17 cellular contexts compared by ENCODE assay signal in the genomic region with DNA sequence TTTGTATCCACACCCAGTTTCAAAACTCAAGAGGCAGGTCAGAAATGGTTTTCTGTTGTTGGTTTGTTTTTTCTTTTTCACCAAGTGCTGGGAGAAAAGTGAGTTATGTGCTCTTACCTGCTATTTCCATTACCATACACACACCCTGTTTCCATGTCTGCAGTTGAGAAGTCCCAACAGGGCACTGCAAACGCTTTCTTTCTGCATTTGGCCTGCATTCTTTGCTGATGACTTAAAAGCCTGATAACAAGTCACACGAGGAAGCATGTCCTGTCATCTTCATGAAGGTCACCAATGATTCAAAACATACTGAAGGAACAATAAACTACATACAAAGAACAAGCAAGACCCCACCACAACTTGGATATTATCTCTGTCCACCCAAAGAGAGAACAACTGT. TPM values are rescaled to one million over a fixed set of nuclear protein-coding genes. Genes with fewer than 3 reads are reported as not detected.
DNase-seq lines count a peak whose midpoint lies in the region; ATAC-seq and TF ChIP-seq lines count a peak whose summit lies in the region.
"Had no signal": no experiment of that assay in that cellular context is flagged by ENCODE, and none has a peak within 500 bp of the region (broad histone marks: within the 10 kb centered on the region; RNA-seq: fewer than 3 reads in every experiment).

No MANE protein-coding gene starts in this region.

- intact Hi-C loops in natural killer cell (cut with micrococcal nuclease) = no loop called here
- intact Hi-C loops in CD4-positive, alpha-beta T cell (cut with DNase I, micrococcal nuclease) = no loop called here

- H3K56ac ChIP-seq in mesendoderm (ENCODE audit: low read length) = no peak overlapping the region

- no peak overlapping the region for H2BK120ac ChIP-seq in mesendoderm (ENCODE audit: low read depth, low read length)

- no peaks in the 10 kb centered on the region for H3K9me3 ChIP-seq in CD4-positive, alpha-beta T cell (ENCODE audit: control insufficient read depth, low read length)
- H3K9me3 ChIP-seq: body of pancreas, HAP-1, sigmoid colon had no signal

- no peaks in the 10 kb centered on the region for H3K27me3 ChIP-seq in mesendoderm (ENCODE audit: insufficient read depth, low read length, poor library complexity)
- H3K27me3 ChIP-seq in CD4-positive, alpha-beta T cell (ENCODE audit: control insufficient read depth, insufficient read depth, low read length) = no peaks in the 10 kb centered on the region
- H3K27me3 ChIP-seq: body of pancreas, foreskin keratinocyte, sigmoid colon had no signal

- ATAC-seq in natural killer cell treated with Interleukin-12 subunit alpha and Interleukin-12 subunit beta and Interleukin-15 and Interleukin-18, amount 100 ng/mL, for 72 hours = no peak
- ATAC-seq in natural killer cell = no peak
- no peak for ATAC-seq in CD4-positive, alpha-beta T cell (ENCODE audit: poor library complexity)
- ATAC-seq in HG02852 (IDR thresholded peaks at IDR 0.05; ENCODE audit: unreplicated experiment) = no peak
- no peak for ATAC-seq in activated CD8-positive, alpha-beta memory T cell treated with anti-CD3 and anti-CD28 coated beads, Interleukin-2, amount 10 ng/mL, durations not matched to agents 7 days and 5 days
- ATAC-seq: body of pancreas, foreskin keratinocyte had no signal

- no peak overlapping the region for H4K8ac ChIP-seq in mesendoderm (ENCODE audit: low read depth, low read length)

- H2BK5ac ChIP-seq in mesendoderm (ENCODE audit: low read length) = no peak overlapping the region

- no peaks in the 10 kb centered on the region for H3K9me3 Mint-ChIP-seq in natural killer cell treated with Interleukin-12 subunit alpha and Interleukin-12 subunit beta and Interleukin-15 and Interleukin-18, amount 100 ng/mL, for 72 hours
- H3K9me3 Mint-ChIP-seq in natural killer cell = no peaks in the 10 kb centered on the region
- no peaks in the 10 kb centered on the region for H3K9me3 Mint-ChIP-seq in CD4-positive, alpha-beta T cell
- H3K9me3 Mint-ChIP-seq in activated CD8-positive, alpha-beta memory T cell treated with anti-CD3 and anti-CD28 coated beads, Interleukin-2, amount 10 ng/mL, durations not matched to agents 7 days and 5 days (ENCODE audit: low read depth) = no peaks in the 10 kb centered on the region

- H2AK5ac ChIP-seq in mesendoderm (ENCODE audit: low read length) = no peak overlapping the region

- no peak overlapping the region for H2BK15ac ChIP-seq in mesendoderm (replicated peaks; ENCODE audit: low read depth)

- H3K4me2 ChIP-seq in mesendoderm (ENCODE audit: low read length) = no peak overlapping the region

- H3K4me1 Mint-ChIP-seq in natural killer cell treated with Interleukin-12 subunit alpha and Interleukin-12 subunit beta and Interleukin-15 and Interleukin-18, amount 100 ng/mL, for 72 hours (ENCODE audit: low read depth in 2 of 2) = peaks cover 28 to 40% of the 10 kb centered on the region in 2 donors
- peaks cover 26 to 37% of the 10 kb centered on the region in 2 donors for H3K4me1 Mint-ChIP-seq in natural killer cell
- no peaks in the 10 kb centered on the region for H3K4me1 Mint-ChIP-seq in CD4-positive, alpha-beta T cell (ENCODE audit: low read depth)
- peaks cover 19% of the 10 kb centered on the region for H3K4me1 Mint-ChIP-seq in activated CD8-positive, alpha-beta memory T cell treated with anti-CD3 and anti-CD28 coated beads, Interleukin-2, amount 10 ng/mL, durations not matched to agents 7 days and 5 days

- H3K18ac ChIP-seq in mesendoderm (ENCODE audit: low read length) = no peak overlapping the region

- no peak overlapping the region for H3K9ac ChIP-seq in mesendoderm (ENCODE audit: low read length)

- no CpG with 5 or more reads among the region's 2 CpGs for WGBS in mesendoderm (ENCODE audit: extremely low coverage, insufficient coverage, low lambda C conversion rate)

- CTCF ChIA-PET in CD4-positive, alpha-beta T cell (lab: Charles Lee) = no interaction called here
- CTCF ChIA-PET in activated CD8-positive, alpha-beta memory T cell treated with anti-CD3 and anti-CD28 coated beads, Interleukin-2, amount 10 ng/mL, durations not matched to agents 7 days and 5 days (lab: Charles Lee) = no interaction called here

- H4K5ac ChIP-seq in mesendoderm (ENCODE audit: low read length) = no peak overlapping the region

- H3K36me3 ChIP-seq in mesendoderm (ENCODE audit: control insufficient read depth, insufficient read depth, low read length) = no peaks in the 10 kb centered on the region
- H3K36me3 ChIP-seq: HAP-1, sigmoid colon had no signal

- no peak overlapping the region for H3K23ac ChIP-seq in mesendoderm (ENCODE audit: low read length)

- no peak for TF ChIP-seq CTCF in natural killer cell (IDR thresholded peaks at IDR 0.05)
- no peak for TF ChIP-seq CTCF in epithelial cell of esophagus (IDR thresholded peaks at IDR 0.05; ENCODE audit: insufficient read depth, low read depth, low read length, missing control alignments)
- TF ChIP-seq CTCF in CD4-positive, alpha-beta T cell (IDR thresholded peaks at IDR 0.05) = no peak

- H3K27ac ChIP-seq in mesendoderm (ENCODE audit: low read depth, low read length) = no peak overlapping the region
- H3K27ac ChIP-seq in CD4-positive, alpha-beta T cell (ENCODE audit: low read depth, low read length) = no peak overlapping the region
- H3K27ac ChIP-seq: foreskin keratinocyte, sigmoid colon had no signal

- H3K4ac ChIP-seq in mesendoderm (ENCODE audit: low read depth, low read length) = no peak overlapping the region

- no peak overlapping the region for H3K4me3 ChIP-seq in epithelial cell of esophagus (ENCODE audit: low read length)
- H3K4me3 ChIP-seq in mesendoderm (ENCODE audit: low read length) = no peak overlapping the region
- H3K4me3 ChIP-seq: body of pancreas, HAP-1, sigmoid colon had no signal

- peaks cover 3% of the 10 kb centered on the region for H3K4me1 ChIP-seq in mesendoderm (ENCODE audit: control insufficient read depth, low read depth, low read length)
- H3K4me1 ChIP-seq: body of pancreas, foreskin keratinocyte, HAP-1, sigmoid colon had no signal

- H3K4me3 Mint-ChIP-seq in natural killer cell treated with Interleukin-12 subunit alpha and Interleukin-12 subunit beta and Interleukin-15 and Interleukin-18, amount 100 ng/mL, for 72 hours = peak overlapping the region; percentile 20
- no peak overlapping the region for H3K4me3 Mint-ChIP-seq in natural killer cell
- no peak overlapping the region for H3K4me3 Mint-ChIP-seq in CD4-positive, alpha-beta T cell
- H3K4me3 Mint-ChIP-seq in activated CD8-positive, alpha-beta memory T cell treated with anti-CD3 and anti-CD28 coated beads, Interleukin-2, amount 10 ng/mL, durations not matched to agents 7 days and 5 days = no peak overlapping the region

- no peak for DNase-seq in natural killer cell treated with Interleukin-12 subunit alpha and Interleukin-12 subunit beta and Interleukin-15 and Interleukin-18, amount 100 ng/mL, for 72 hours (ENCODE audit: low spot score)
- DNase-seq in natural killer cell (no peak), epithelial cell of esophagus (ENCODE audit: low read depth) (peak; percentile 41), mesendoderm (peak; percentile 86), T-helper 2 cell (no peak)
- DNase-seq in CD4-positive, alpha-beta T cell = no peak
- no peak for DNase-seq in activated CD8-positive, alpha-beta memory T cell treated with anti-CD3 and anti-CD28 coated beads, Interleukin-2, amount 10 ng/mL, durations not matched to agents 7 days and 5 days
- DNase-seq: activated CD4-positive, alpha-beta T cell treated with anti-CD3 and anti-CD28 coated beads, Interleukin-2, amount 50 U/mL, for 48 hours; body of pancreas; effector CD8-positive, alpha-beta T cell; kidney glomerular epithelial cell; NCI-H2029; sigmoid colon; T-helper 9 cell had no signal

- H3K36me3 Mint-ChIP-seq in natural killer cell treated with Interleukin-12 subunit alpha and Interleukin-12 subunit beta and Interleukin-15 and Interleukin-18, amount 100 ng/mL, for 72 hours = no peaks in the 10 kb centered on the region
- H3K36me3 Mint-ChIP-seq in natural killer cell = no peaks in the 10 kb centered on the region
- no peaks in the 10 kb centered on the region for H3K36me3 Mint-ChIP-seq in CD4-positive, alpha-beta T cell (ENCODE audit: low read depth)
- H3K36me3 Mint-ChIP-seq in activated CD8-positive, alpha-beta memory T cell treated with anti-CD3 and anti-CD28 coated beads, Interleukin-2, amount 10 ng/mL, durations not matched to agents 7 days and 5 days = no peaks in the 10 kb centered on the region

- POLR2A ChIA-PET in CD4-positive, alpha-beta T cell (lab: Charles Lee) = no interaction called here

- H3K27me3 Mint-ChIP-seq in natural killer cell treated with Interleukin-12 subunit alpha and Interleukin-12 subunit beta and Interleukin-15 and Interleukin-18, amount 100 ng/mL, for 72 hours = no peaks in the 10 kb centered on the region
- peaks cover 0 to 5% of the 10 kb centered on the region in 2 donors for H3K27me3 Mint-ChIP-seq in natural killer cell (ENCODE audit: low read depth in 2 of 2)
- H3K27me3 Mint-ChIP-seq in CD4-positive, alpha-beta T cell = no peaks in the 10 kb centered on the region
- H3K27me3 Mint-ChIP-seq in activated CD8-positive, alpha-beta memory T cell treated with anti-CD3 and anti-CD28 coated beads, Interleukin-2, amount 10 ng/mL, durations not matched to agents 7 days and 5 days = no peaks in the 10 kb centered on the region

- H3K27ac Mint-ChIP-seq in natural killer cell treated with Interleukin-12 subunit alpha and Interleukin-12 subunit beta and Interleukin-15 and Interleukin-18, amount 100 ng/mL, for 72 hours = peak overlapping the region in 1 of 2 donors; percentile 11
- H3K27ac Mint-ChIP-seq in natural killer cell = no peak overlapping the region
- H3K27ac Mint-ChIP-seq in CD4-positive, alpha-beta T cell = no peak overlapping the region
- H3K27ac Mint-ChIP-seq in activated CD8-positive, alpha-beta memory T cell treated with anti-CD3 and anti-CD28 coated beads, Interleukin-2, amount 10 ng/mL, durations not matched to agents 7 days and 5 days = no peak overlapping the region

- H3K79me2 ChIP-seq in mesendoderm (ENCODE audit: control insufficient read depth, insufficient read depth, low read length) = no peaks in the 10 kb centered on the region

- H3K79me1 ChIP-seq in mesendoderm (ENCODE audit: low read length) = no peaks in the 10 kb centered on the region

RNA-seq across cellular contexts. Expression of gene KCNE1, which starts 24.8 kb away (rescaled TPM):
- total RNA-seq in natural killer cell treated with Interleukin-12 subunit alpha and Interleukin-12 subunit beta and Interleukin-15 and Interleukin-18, amount 100 ng/mL, for 72 hours = 1 to 10 TPM; 1.2 to 4.7 TPM
- total RNA-seq in natural killer cell = 1 to 10 TPM in 2 of 3 donors, under 1 TPM in 1; 0.52 to 3.3 (median 1.6) TPM
- 0.21 TPM for polyA plus RNA-seq in mesendoderm (2013, experiment 1 of 2)
- 0.24 TPM for polyA plus RNA-seq in mesendoderm (2013, experiment 2 of 2)
- not detected for total RNA-seq in CD4-positive, alpha-beta T cell
- total RNA-seq in activated CD8-positive, alpha-beta memory T cell treated with anti-CD3 and anti-CD28 coated beads, Interleukin-2, amount 10 ng/mL, durations not matched to agents 7 days and 5 days = under 1 TPM; 0.15 to 0.26 TPM

Comparison
In these comparisons a context has a peak if more than half of its experiments do, and no peak if none do; other contexts are left out.
1. DNase-seq: peak in epithelial cell of esophagus (single experiment) and mesendoderm (single experiment); none in natural killer cell treated with Interleukin-12 subunit alpha and Interleukin-12 subunit beta and Interleukin-15 and Interleukin-18, amount 100 ng/mL, for 72 hours (single experiment), natural killer cell (single experiment), CD4-positive, alpha-beta T cell (0 of 10), T-helper 2 cell (0 of 5) and activated CD8-positive, alpha-beta memory T cell treated with anti-CD3 and anti-CD28 coated beads, Interleukin-2, amount 10 ng/mL, durations not matched to agents 7 days and 5 days (single experiment).